Comparison of ENCODE assay signal across 15 cellular contexts in genomic region chr22:31440681-31441080, GRCh38. TPM values are rescaled to one million over a fixed set of nuclear protein-coding genes. Genes with fewer than 3 reads are reported as not detected.
A peak's percentile ranks its signal among the peaks of the same experiment; 100 is the strongest.
DNase-seq lines count a peak whose midpoint lies in the region; ATAC-seq, FAIRE-seq and TF ChIP-seq lines count a peak whose summit lies in the region.
"Had no signal": no experiment of that assay in that cellular context is flagged by ENCODE, and none has a peak within 500 bp of the region (broad histone marks: within the 10 kb centered on the region; RNA-seq: fewer than 3 reads in every experiment).

No MANE protein-coding gene starts in this region.

- H3K9ac ChIP-seq in HepG2 (ENCODE audit: insufficient read depth, low read depth, low read length), result no peak overlapping the region

- TF ChIP-seq CTCF in HepG2 (CRISPR knock-in tag; IDR thresholded peaks at IDR 0.05), result no peak
- no peak for TF ChIP-seq CTCF in right lobe of liver (IDR thresholded peaks at IDR 0.05)

- H4K20me1 ChIP-seq in HepG2 (ENCODE audit: insufficient read depth, low read length), result no peaks in the 10 kb centered on the region

- no peak for DNase-seq in activated T-cell treated with anti-CD3 and anti-CD28 coated beads, Interleukin-2, amount 50 U/mL, for 24 hours
- no peak for DNase-seq in activated T-cell treated with anti-CD3 and anti-CD28 coated beads, Interleukin-2, amount 50 U/mL, for 1 hour
- DNase-seq in HepG2 (ENCODE audit: low spot score) (no peak), right lobe of liver (no peak), anterior cingulate cortex (lab: John Stamatoyannopoulos, UW) (no peak)
- DNase-seq in activated naive CD8-positive, alpha-beta T cell treated with anti-CD3 and anti-CD28 coated beads for 36 hours, result no peak
- DNase-seq: C1 segment of cervical spinal cord; CD4-positive, alpha-beta T cell; DMS79; H7 had no signal

- CTCF ChIA-PET in HepG2 (lab: Yijun Ruan, JAX; ENCODE audit: low intra/inter-chr PET ratio, low total read pairs), result no interaction called here

- POLR2A ChIA-PET in HepG2 (lab: Yijun Ruan, JAX), result no interaction called here

- no peak overlapping the region for H2AFZ ChIP-seq in HepG2 (ENCODE audit: low read length)
- H2AFZ ChIP-seq: GM23338 had no signal

- no peak for FAIRE-seq in HepG2 (lab: Jason Lieb, UNC)
- FAIRE-seq: A204.1, GM12891 had no signal

- BruUV-seq in HepG2 (replicated peaks; lab: Mats Ljungman, UMichigan), result no TSS peak

- H3K27ac Mint-ChIP-seq in activated T-cell treated with anti-CD3 and anti-CD28 coated beads, Interleukin-2, amount 50 U/mL, for 24 hours, result peak overlapping the region; percentile 48
- H3K27ac Mint-ChIP-seq in activated naive CD8-positive, alpha-beta T cell treated with anti-CD3 and anti-CD28 coated beads for 36 hours, result peak overlapping the region; percentile 44
- H3K27ac Mint-ChIP-seq: B cell; CD4-positive, alpha-beta T cell; GM23338 had no signal

- H3K27ac ChIP-seq in HepG2 (ENCODE audit: extremely low read length, insufficient read depth, low read length) (no peak overlapping the region), right lobe of liver (no peak overlapping the region)

- intact Hi-C loops in HepG2 (cut with micrococcal nuclease; ENCODE audit: unreplicated experiment), result no loop called here
- intact Hi-C loops in right lobe of liver (cut with DNase I), result no loop called here

- H3K4me3 ChIP-seq in HepG2 (replicated peaks in 1 of 3; ENCODE audit: insufficient read depth in 1 of 3, low read depth in 2 of 3, low read length in 3 of 3) (no peak overlapping the region), right lobe of liver (no peak overlapping the region)
- H3K4me3 ChIP-seq: GM23338 had no signal

- no peaks in the 10 kb centered on the region for H3K4me1 ChIP-seq in HepG2 (ENCODE audit: insufficient read depth, low read length)
- H3K4me1 ChIP-seq in right lobe of liver, result peaks cover 0 to 14% (median 5%) of the 10 kb centered on the region in 4 donors

- H3K27me3 ChIP-seq in HepG2 (ENCODE audit: control insufficient read depth in 1 of 2, insufficient read depth in 2 of 2, low read length in 2 of 2), result no peaks in the 10 kb centered on the region
- no peaks in the 10 kb centered on the region for H3K27me3 ChIP-seq in right lobe of liver

- H3K4me3 Mint-ChIP-seq in activated T-cell treated with anti-CD3 and anti-CD28 coated beads, Interleukin-2, amount 50 U/mL, for 24 hours, result no peak overlapping the region
- no peak overlapping the region for H3K4me3 Mint-ChIP-seq in activated naive CD8-positive, alpha-beta T cell treated with anti-CD3 and anti-CD28 coated beads for 36 hours
- H3K4me3 Mint-ChIP-seq: B cell; CD4-positive, alpha-beta T cell; GM23338 had no signal

- H3K27me3 Mint-ChIP-seq in activated T-cell treated with anti-CD3 and anti-CD28 coated beads, Interleukin-2, amount 50 U/mL, for 24 hours, result no peaks in the 10 kb centered on the region
- no peaks in the 10 kb centered on the region for H3K27me3 Mint-ChIP-seq in activated naive CD8-positive, alpha-beta T cell treated with anti-CD3 and anti-CD28 coated beads for 36 hours
- H3K27me3 Mint-ChIP-seq: B cell; CD4-positive, alpha-beta T cell had no signal

- in situ Hi-C loops in HepG2 (cut with HindIII; ENCODE audit: extremely low pct_ligation_motif_present, low pct_unique_long_range_greater_than_20kb), result no loop called here

- no peak overlapping the region for H3K4me2 ChIP-seq in HepG2 (ENCODE audit: low read depth, low read length)
- H3K4me2 ChIP-seq: GM23338 had no signal

- H3K9me3 Mint-ChIP-seq in activated T-cell treated with anti-CD3 and anti-CD28 coated beads, Interleukin-2, amount 50 U/mL, for 24 hours, result no peaks in the 10 kb centered on the region
- no peaks in the 10 kb centered on the region for H3K9me3 Mint-ChIP-seq in activated naive CD8-positive, alpha-beta T cell treated with anti-CD3 and anti-CD28 coated beads for 36 hours
- H3K9me3 Mint-ChIP-seq: CD4-positive, alpha-beta T cell; GM23338 had no signal

- peaks cover 98% of the 10 kb centered on the region for H3K36me3 Mint-ChIP-seq in activated T-cell treated with anti-CD3 and anti-CD28 coated beads, Interleukin-2, amount 50 U/mL, for 24 hours (ENCODE audit: low read depth)
- peaks cover 18% of the 10 kb centered on the region for H3K36me3 Mint-ChIP-seq in activated naive CD8-positive, alpha-beta T cell treated with anti-CD3 and anti-CD28 coated beads for 36 hours

- peaks cover 3% of the 10 kb centered on the region for H3K4me1 Mint-ChIP-seq in activated T-cell treated with anti-CD3 and anti-CD28 coated beads, Interleukin-2, amount 50 U/mL, for 24 hours (ENCODE audit: low read depth)
- H3K4me1 Mint-ChIP-seq in activated naive CD8-positive, alpha-beta T cell treated with anti-CD3 and anti-CD28 coated beads for 36 hours, result peaks cover 3% of the 10 kb centered on the region
- H3K4me1 Mint-ChIP-seq: B cell, GM23338 had no signal

- ATAC-seq in HepG2 (no peak), right lobe of liver (no peak), GM19324 (IDR thresholded peaks at IDR 0.05; ENCODE audit: low FRiP score, unreplicated experiment) (no peak)
- ATAC-seq: GM23338 had no signal

- H3K79me2 ChIP-seq in HepG2 (ENCODE audit: insufficient read depth, low read length), result no peaks in the 10 kb centered on the region

- no peak for TF ChIP-seq RAD21 in HepG2 (CRISPR knock-in tag; IDR thresholded peaks at IDR 0.05)

- no peak for TF ChIP-seq POLR2A in HepG2 (IDR thresholded peaks at IDR 0.05; ENCODE audit: insufficient read depth in 1 of 2, low read depth in 2 of 2, low read length in 2 of 2)
- no peak for TF ChIP-seq POLR2A in right lobe of liver (IDR thresholded peaks at IDR 0.05)

- H3K36me3 ChIP-seq in HepG2 (replicated peaks in 1 of 2; ENCODE audit: control insufficient read depth in 1 of 2, insufficient read depth in 2 of 2, low read length in 2 of 2) (peaks cover 39 to 86% of the 10 kb centered on the region in 2 experiments), right lobe of liver (peaks cover 0 to 75% (median 14%) of the 10 kb centered on the region in 4 donors)

- no peak for TF ChIP-seq EP300 in HepG2 (IDR thresholded peaks at IDR 0.05; ENCODE audit: low read depth in 2 of 2, low read length in 2 of 2)
- TF ChIP-seq EP300 in HepG2 (CRISPR knock-in tag; IDR thresholded peaks at IDR 0.05; ENCODE audit: borderline replicate concordance), result no peak

- H3K9me3 ChIP-seq in HepG2 (ENCODE audit: low read length), result no peaks in the 10 kb centered on the region
- H3K9me3 ChIP-seq in right lobe of liver, result no peaks in the 10 kb centered on the region

- WGBS in HepG2 (ENCODE audit: low lambda C conversion rate), result 97% methylated on average over 7 of the region's 7 CpGs
- WGBS in right lobe of liver (ENCODE audit: insufficient coverage, low coverage, low lambda C conversion rate, missing lambda C conversion rate), result 97% methylated on average over 5 of the region's 7 CpGs

RNA-seq across cellular contexts. Expression of gene DRG1, which starts 41.3 kb away (rescaled TPM):
- total RNA-seq in HepG2 (2016; rRNA removed; fragmentation: Illumina TruSeq; extraction: Trizol) (94.8 and 98.8 TPM in 2 replicates), right lobe of liver (10 to 100 TPM; 24.2 to 34.7 (median 26.5) TPM)
- 58.6 and 75.0 TPM in 2 replicates for total RNA-seq in HepG2 (2016; cell fraction: cytosol; rRNA removed; fragmentation: Illumina TruSeq; extraction: Trizol; ENCODE audit: low read depth)
- total RNA-seq in HepG2 (2016; cell fraction: insoluble cytoplasmic fraction; rRNA removed; fragmentation: Illumina TruSeq; extraction: Trizol), result 87.5 and 109 TPM in 2 replicates
- 55.1 and 58.3 TPM in 2 replicates for total RNA-seq in HepG2 (2016; cell fraction: membrane; rRNA removed; fragmentation: Illumina TruSeq; extraction: Trizol)
- total RNA-seq in HepG2 (2016; cell fraction: nucleus; rRNA removed; fragmentation: Illumina TruSeq; extraction: Trizol), result 52.6 and 55.8 TPM in 2 replicates
- 39.1 and 59.0 TPM in 2 replicates for polyA plus RNA-seq in HepG2 (2011; rRNA removed)
- 41.9 and 50.0 TPM in 2 replicates for polyA plus RNA-seq in HepG2 (2011; cell fraction: cytosol; rRNA removed)
- 16.2 and 19.6 TPM in 2 replicates for polyA plus RNA-seq in HepG2 (2011; cell fraction: nucleus; rRNA removed)
- polyA plus RNA-seq in HepG2 (2012), result 50.6 and 61.7 TPM in 2 replicates
- polyA plus RNA-seq in HepG2 (2016; cell fraction: cytosol; fragmentation: Illumina TruSeq; extraction: Trizol; ENCODE audit: low read depth), result 44.0 and 51.8 TPM in 2 replicates
- 98.2 and 115 TPM in 2 replicates for polyA plus RNA-seq in HepG2 (2016; cell fraction: insoluble cytoplasmic fraction; fragmentation: Illumina TruSeq; extraction: Trizol; ENCODE audit: low read depth)
- polyA plus RNA-seq in HepG2 (2016; cell fraction: membrane; fragmentation: Illumina TruSeq; extraction: Trizol; ENCODE audit: low read depth), result 42.6 and 42.8 TPM in 2 replicates
- 76.3 and 79.7 TPM in 2 replicates for polyA plus RNA-seq in HepG2 (2016; cell fraction: nucleus; fragmentation: Illumina TruSeq; extraction: Trizol; ENCODE audit: insufficient read depth, low read depth)
- 28.2 and 51.0 TPM in 2 replicates for polyA minus RNA-seq in HepG2 (2011; rRNA and poly(A)+ RNA removed; ENCODE audit: low replicate concordance)
- polyA minus RNA-seq in HepG2 (2011; cell fraction: cytosol; rRNA and poly(A)+ RNA removed), result 38.0 and 41.7 TPM in 2 replicates
- polyA minus RNA-seq in HepG2 (2011; cell fraction: nucleus; rRNA and poly(A)+ RNA removed), result 37.7 and 41.8 TPM in 2 replicates
- total RNA-seq in activated naive CD8-positive, alpha-beta T cell treated with anti-CD3 and anti-CD28 coated beads for 36 hours, result 100 to 1,000 TPM in 1 of 2 experiments, 10 to 100 TPM in 1; 95.8 to 103 TPM

RNA-seq across cellular contexts. Expression of gene EIF4ENIF1, which starts 49.0 kb away (rescaled TPM):
- total RNA-seq in HepG2 (2016; rRNA removed; fragmentation: Illumina TruSeq; extraction: Trizol), result 12.3 and 14.0 TPM in 2 replicates
- 7.3 TPM in 2 replicates for total RNA-seq in HepG2 (2016; cell fraction: cytosol; rRNA removed; fragmentation: Illumina TruSeq; extraction: Trizol; ENCODE audit: low read depth)
- 9.2 and 11.4 TPM in 2 replicates for total RNA-seq in HepG2 (2016; cell fraction: insoluble cytoplasmic fraction; rRNA removed; fragmentation: Illumina TruSeq; extraction: Trizol)
- 8.2 and 8.4 TPM in 2 replicates for total RNA-seq in HepG2 (2016; cell fraction: membrane; rRNA removed; fragmentation: Illumina TruSeq; extraction: Trizol)
- 14.1 and 16.0 TPM in 2 replicates for total RNA-seq in HepG2 (2016; cell fraction: nucleus; rRNA removed; fragmentation: Illumina TruSeq; extraction: Trizol)
- polyA plus RNA-seq in HepG2 (2011; rRNA removed), result 11.9 and 15.1 TPM in 2 replicates
- 9.5 and 9.7 TPM in 2 replicates for polyA plus RNA-seq in HepG2 (2011; cell fraction: cytosol; rRNA removed)
- polyA plus RNA-seq in HepG2 (2011; cell fraction: nucleus; rRNA removed), result 18.6 and 26.1 TPM in 2 replicates
- polyA plus RNA-seq in HepG2 (2012), result 13.8 and 16.8 TPM in 2 replicates
- 2.1 and 2.2 TPM in 2 replicates for polyA plus RNA-seq in HepG2 (2016; cell fraction: cytosol; fragmentation: Illumina TruSeq; extraction: Trizol; ENCODE audit: low read depth)
- polyA plus RNA-seq in HepG2 (2016; cell fraction: insoluble cytoplasmic fraction; fragmentation: Illumina TruSeq; extraction: Trizol; ENCODE audit: low read depth), result 14.9 and 16.1 TPM in 2 replicates
- 4.8 and 5.1 TPM in 2 replicates for polyA plus RNA-seq in HepG2 (2016; cell fraction: membrane; fragmentation: Illumina TruSeq; extraction: Trizol; ENCODE audit: low read depth)
- polyA plus RNA-seq in HepG2 (2016; cell fraction: nucleus; fragmentation: Illumina TruSeq; extraction: Trizol; ENCODE audit: insufficient read depth, low read depth), result 39.1 and 47.3 TPM in 2 replicates
- 22.1 and 23.5 TPM in 2 replicates for polyA minus RNA-seq in HepG2 (2011; rRNA and poly(A)+ RNA removed; ENCODE audit: low replicate concordance)
- polyA minus RNA-seq in HepG2 (2011; cell fraction: cytosol; rRNA and poly(A)+ RNA removed), result 10.5 and 14.5 TPM in 2 replicates
- 26.1 and 28.6 TPM in 2 replicates for polyA minus RNA-seq in HepG2 (2011; cell fraction: nucleus; rRNA and poly(A)+ RNA removed)
- 10 to 100 TPM in 2 of 6 experiments, 1 to 10 TPM in 4; 4.2 to 11.9 (median 8.3) TPM for total RNA-seq in right lobe of liver
- total RNA-seq in activated naive CD8-positive, alpha-beta T cell treated with anti-CD3 and anti-CD28 coated beads for 36 hours, result 10 to 100 TPM; 31.3 to 38.8 TPM

RNA-seq across cellular contexts. Expression of gene SFI1, which starts 55.7 kb away (rescaled TPM):
- total RNA-seq in HepG2 (2016; rRNA removed; fragmentation: Illumina TruSeq; extraction: Trizol) (6.2 and 20.5 TPM in 2 replicates), right lobe of liver (10 to 100 TPM in 2 of 6 experiments, 1 to 10 TPM in 4; 7.0 to 14.0 (median 8.7) TPM)
- 12.0 and 12.8 TPM in 2 replicates for total RNA-seq in HepG2 (2016; cell fraction: cytosol; rRNA removed; fragmentation: Illumina TruSeq; extraction: Trizol; ENCODE audit: low read depth)
- 5.1 and 23.0 TPM in 2 replicates for total RNA-seq in HepG2 (2016; cell fraction: insoluble cytoplasmic fraction; rRNA removed; fragmentation: Illumina TruSeq; extraction: Trizol)
- total RNA-seq in HepG2 (2016; cell fraction: membrane; rRNA removed; fragmentation: Illumina TruSeq; extraction: Trizol), result 9.4 and 10.5 TPM in 2 replicates
- total RNA-seq in HepG2 (2016; cell fraction: nucleus; rRNA removed; fragmentation: Illumina TruSeq; extraction: Trizol), result 29.9 and 34.8 TPM in 2 replicates
- polyA plus RNA-seq in HepG2 (2011; rRNA removed), result 40.1 and 47.1 TPM in 2 replicates
- polyA plus RNA-seq in HepG2 (2011; cell fraction: cytosol; rRNA removed), result 10.2 and 16.0 TPM in 2 replicates
- 348 and 418 TPM in 2 replicates for polyA plus RNA-seq in HepG2 (2011; cell fraction: nucleus; rRNA removed)
- 24.6 and 25.8 TPM in 2 replicates for polyA plus RNA-seq in HepG2 (2012)
- polyA plus RNA-seq in HepG2 (2016; cell fraction: cytosol; fragmentation: Illumina TruSeq; extraction: Trizol; ENCODE audit: low read depth), result 1.7 and 2.7 TPM in 2 replicates
- polyA plus RNA-seq in HepG2 (2016; cell fraction: insoluble cytoplasmic fraction; fragmentation: Illumina TruSeq; extraction: Trizol; ENCODE audit: low read depth), result 4.5 and 5.0 TPM in 2 replicates
- 3.1 and 3.2 TPM in 2 replicates for polyA plus RNA-seq in HepG2 (2016; cell fraction: membrane; fragmentation: Illumina TruSeq; extraction: Trizol; ENCODE audit: low read depth)
- polyA plus RNA-seq in HepG2 (2016; cell fraction: nucleus; fragmentation: Illumina TruSeq; extraction: Trizol; ENCODE audit: insufficient read depth, low read depth), result 84.2 and 91.0 TPM in 2 replicates
- 27.1 and 44.8 TPM in 2 replicates for polyA minus RNA-seq in HepG2 (2011; rRNA and poly(A)+ RNA removed; ENCODE audit: low replicate concordance)
- polyA minus RNA-seq in HepG2 (2011; cell fraction: cytosol; rRNA and poly(A)+ RNA removed), result 6.7 and 7.4 TPM in 2 replicates
- polyA minus RNA-seq in HepG2 (2011; cell fraction: nucleus; rRNA and poly(A)+ RNA removed), result 93.3 and 102 TPM in 2 replicates
- 100 to 1,000 TPM; 110 to 122 TPM for total RNA-seq in activated naive CD8-positive, alpha-beta T cell treated with anti-CD3 and anti-CD28 coated beads for 36 hours
